Comparison of ENCODE assay signal across 7 cellular contexts in the genomic region with DNA sequence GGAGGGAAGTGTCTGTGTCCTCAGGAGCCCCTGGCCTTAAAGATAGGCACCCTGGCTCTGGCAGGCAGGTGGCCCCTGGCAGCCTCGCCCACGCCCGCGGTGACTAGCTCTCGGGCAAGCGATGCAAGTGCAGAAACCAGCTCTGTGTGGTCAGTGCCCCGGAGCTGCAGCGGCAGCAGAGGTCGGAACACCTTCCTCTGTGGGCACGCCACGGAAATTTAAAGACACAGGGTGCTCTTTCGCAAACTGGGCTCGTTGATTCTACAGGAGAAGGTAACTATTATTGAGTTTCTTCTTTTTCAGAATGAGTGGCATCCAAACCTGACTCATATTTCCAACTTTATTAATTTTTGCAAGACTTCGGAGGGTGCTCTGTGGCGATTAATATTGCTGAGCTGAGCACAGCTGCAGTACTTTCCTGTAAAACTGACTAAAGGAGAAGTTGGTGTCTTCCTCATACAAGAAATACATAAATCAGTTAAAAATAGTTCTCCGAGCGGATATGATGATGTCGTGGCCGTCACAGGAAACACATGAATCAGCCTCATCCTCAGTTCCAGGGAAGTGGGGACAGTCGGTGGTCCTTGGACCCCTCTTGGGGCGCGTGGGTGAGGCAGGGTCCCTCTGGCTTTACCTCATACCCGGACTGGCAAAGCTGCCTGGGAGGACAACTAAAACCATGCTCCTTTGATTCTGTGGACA.
DNase-seq lines count a peak whose midpoint lies in the region; ATAC-seq, FAIRE-seq and TF ChIP-seq lines count a peak whose summit lies in the region.

No MANE protein-coding gene starts in this region.

- TF ChIP-seq CTCF in NB4 (IDR thresholded peaks at IDR 0.05; ENCODE audit: low read depth, low read length) (no peak), kidney (IDR thresholded peaks at IDR 0.05; ENCODE audit: borderline replicate concordance, extremely low read depth, insufficient read depth) (no peak), GM20000 (IDR thresholded peaks at IDR 0.05; ENCODE audit: extremely low read depth, missing control alignments) (no peak)

- no peaks in the 10 kb centered on the region for H3K36me3 ChIP-seq in kidney (ENCODE audit: control insufficient read depth in 1 of 2, insufficient read depth in 2 of 2, low read length in 2 of 2)

- H3K4me1 ChIP-seq in kidney (ENCODE audit: control insufficient read depth in 1 of 2, insufficient read depth in 1 of 2, low read depth in 1 of 2, low read length in 2 of 2) = peaks cover 0 to 26% of the 10 kb centered on the region in 2 donors

- peak overlapping the region in 1 of 2 donors; percentile 46 for H3K9ac ChIP-seq in kidney (ENCODE audit: low read length in 2 of 2)

- intact Hi-C loops in kidney (cut with DNase I) = no loop called here

- TF ChIP-seq POLR2A in NB4 (IDR thresholded peaks at IDR 0.05; ENCODE audit: extremely low read depth, insufficient read length) = no peak

- peak; percentile 91 for DNase-seq in NB4 (ENCODE audit: low read depth)
- DNase-seq in activated CD8-positive, alpha-beta memory T cell treated with anti-CD3 and anti-CD28 coated beads, Interleukin-2, amount 50 U/mL, for 4 hours = peak; percentile 56
- DNase-seq in kidney = peak; percentile 84
- DNase-seq in stimulated activated CD8-positive, alpha-beta memory T cell treated with anti-CD3 and anti-CD28 coated beads, Interleukin-15, amount 100 ng/mL, for 48 hours (ENCODE audit: low read depth in 2 of 2) = peak; percentile 79 to 88
- DNase-seq in DMS79 treated with DMSO at 0.1 percent for 48 hours (lab: John Stamatoyannopoulos, UW) = no peak
- DNase-seq in GM20000 (ENCODE audit: low spot score) = no peak

- H3K9me3 ChIP-seq in kidney (ENCODE audit: control insufficient read depth in 1 of 2, low read length in 2 of 2) = no peaks in the 10 kb centered on the region

- H3K4me3 ChIP-seq in NB4 (ENCODE audit: low read depth, low read length) (peak overlapping the region; percentile 40), kidney (ENCODE audit: low read length in 2 of 2) (no peak overlapping the region)

- no peak for FAIRE-seq in kidney (lab: Jason Lieb, UNC)

- peak overlapping the region; percentile 86 to 92 for H3K27ac ChIP-seq in kidney (ENCODE audit: low read depth in 2 of 2, low read length in 2 of 2)

- no peak for ATAC-seq in HG03521 (IDR thresholded peaks at IDR 0.05; ENCODE audit: unreplicated experiment)

Comparison
In these comparisons a context has a peak if more than half of its experiments do, and no peak if none do; other contexts are left out.
1. DNase-seq: peak in NB4 (single experiment), activated CD8-positive, alpha-beta memory T cell treated with anti-CD3 and anti-CD28 coated beads, Interleukin-2, amount 50 U/mL, for 4 hours (single experiment), kidney (single experiment) and stimulated activated CD8-positive, alpha-beta memory T cell treated with anti-CD3 and anti-CD28 coated beads, Interleukin-15, amount 100 ng/mL, for 48 hours (2 of 2); none in DMS79 treated with DMSO at 0.1 percent for 48 hours (single experiment) and GM20000 (single experiment).